ENCODE assay signal across 8 cellular contexts in genomic region chr9:73219985-73220626, GRCh38.
DNase-seq lines count a peak whose midpoint lies in the region; ATAC-seq and TF ChIP-seq lines count a peak whose summit lies in the region.

No MANE protein-coding gene starts in this region.

- no peak overlapping the region for H3K4ac ChIP-seq in IMR-90 (ENCODE audit: low read depth, low read length)

- POLR2A ChIA-PET in IMR-90 (lab: Charles Lee; ENCODE audit: unreplicated experiment) = no interaction called here

- no peak overlapping the region for H2AK5ac ChIP-seq in IMR-90 (ENCODE audit: low read depth, low read length)

- no peak for TF ChIP-seq CTCF in IMR-90 (conservative IDR thresholded peaks at IDR 0.05; ENCODE audit: low read depth, low read length)

- H2BK5ac ChIP-seq in IMR-90 (ENCODE audit: low read depth, low read length, poor library complexity, severe bottlenecking) = no peak overlapping the region

- H4K20me1 ChIP-seq in IMR-90 (ENCODE audit: insufficient read depth, low read length) = no peaks in the 10 kb centered on the region

- H2BK120ac ChIP-seq in IMR-90 (ENCODE audit: low read depth, low read length) = no peak overlapping the region

- intact Hi-C loops in IMR-90 (cut with micrococcal nuclease) = no loop called here

- ATAC-seq in GM18499 (IDR thresholded peaks at IDR 0.05; ENCODE audit: insufficient read depth, unreplicated experiment) = peak; percentile 82
- ATAC-seq in GM21529 (IDR thresholded peaks at IDR 0.05; ENCODE audit: unreplicated experiment) = peak; percentile 88
- ATAC-seq in IMR-90 (ENCODE audit: low read depth) = no peak

- no peak overlapping the region for H3K9ac ChIP-seq in IMR-90 (ENCODE audit: low read depth, low read length)

- no peak overlapping the region for H2AFZ ChIP-seq in IMR-90 (replicated peaks; ENCODE audit: low read length, poor library complexity)

- no peaks in the 10 kb centered on the region for H3K9me1 ChIP-seq in IMR-90 (ENCODE audit: insufficient read depth, low read length)

- H3K56ac ChIP-seq in IMR-90 (ENCODE audit: extremely low read depth, insufficient read depth, low read length) = no peak overlapping the region

- H4K8ac ChIP-seq in IMR-90 (ENCODE audit: low read depth in 2 of 2, low read length in 2 of 2) = no peak overlapping the region

- in situ Hi-C loops in IMR-90 (cut with MboI; ENCODE audit: low sequenced_read_pairs) = loop anchor here (25.0 kb wide), 1 partner anchor 1342 kb away; no protein-coding TSS in a partner anchor

- no peak overlapping the region for H3K27ac ChIP-seq in IMR-90 (ENCODE audit: insufficient read depth, low read length)

- no TSS peak for BruUV-seq in IMR-90 (replicated peaks; lab: Mats Ljungman, UMichigan)

- no peak overlapping the region for H4K5ac ChIP-seq in IMR-90 (ENCODE audit: low read depth, low read length)

- no peak overlapping the region for H3K4me3 ChIP-seq in IMR-90 (ENCODE audit: insufficient read depth, low read depth, low read length)

- no peaks in the 10 kb centered on the region for H3K79me1 ChIP-seq in IMR-90 (ENCODE audit: low read depth in 1 of 2, low read length in 2 of 2)

- H3K4me2 ChIP-seq in IMR-90 (ENCODE audit: low read depth, low read length) = no peak overlapping the region

- H3K27me3 ChIP-seq in IMR-90 (ENCODE audit: control insufficient read depth, insufficient read depth, low read length) = no peaks in the 10 kb centered on the region; the same call in 1 of the 2 replicates

- TF ChIP-seq POLR2A in IMR-90 (IDR thresholded peaks at IDR 0.05; ENCODE audit: low read depth, low read length) (no peak), erythroblast (IDR thresholded peaks at IDR 0.05; ENCODE audit: low read length) (no peak)

- WGBS in IMR-90 (ENCODE audit: extremely low coverage in 2 of 2, insufficient read length in 1 of 2), 2 experiments = no CpG with 5 or more reads among the region's 1 CpG

- no peak overlapping the region for H3K23ac ChIP-seq in IMR-90 (ENCODE audit: low read depth, low read length)

- DNase-seq in IMR-90 (peak; percentile 9), erythroblast (lab: John Stamatoyannopoulos, UW) (peak; percentile 1 to 18), NCI-H510A treated with DMSO at 0.1 percent for 48 hours (lab: John Stamatoyannopoulos, UW) (no peak), NCI-H1105 treated with DMSO at 0.1 percent for 48 hours (lab: John Stamatoyannopoulos, UW) (no peak), superior temporal gyrus (ENCODE audit: extremely low spot score) (no peak), mesenteric fat pad (ENCODE audit: low spot score) (no peak)

- no peaks in the 10 kb centered on the region for H3K36me3 ChIP-seq in IMR-90 (ENCODE audit: control insufficient read depth, insufficient read depth, low read length)

- no peak overlapping the region for H3K18ac ChIP-seq in IMR-90 (ENCODE audit: low read depth, low read length)

- dilution Hi-C loops in IMR-90 (cut with HindIII; ENCODE audit: low sequenced_read_pairs, unreplicated experiment) = no loop called here

- H2BK15ac ChIP-seq in IMR-90 (ENCODE audit: low read depth, low read length) = no peak overlapping the region

- H4K91ac ChIP-seq in IMR-90 (ENCODE audit: insufficient read depth, low read depth, low read length) = no peak overlapping the region

- H2BK20ac ChIP-seq in IMR-90 (ENCODE audit: low read depth, low read length) = no peak overlapping the region

- no peak overlapping the region for H2AK9ac ChIP-seq in IMR-90 (replicated peaks; ENCODE audit: low read depth, low read length, poor library complexity)

- TF ChIP-seq RAD21 in IMR-90 (IDR thresholded peaks at IDR 0.05; ENCODE audit: low read length) = no peak

- H3K14ac ChIP-seq in IMR-90 (replicated peaks; ENCODE audit: low read depth, low read length) = no peak overlapping the region

- no peaks in the 10 kb centered on the region for H3K9me3 ChIP-seq in IMR-90 (ENCODE audit: control insufficient read depth, insufficient read depth, low read length)

- CTCF ChIA-PET in IMR-90 (lab: Yijun Ruan, JAX) = no interaction called here

- no peaks in the 10 kb centered on the region for H3K4me1 ChIP-seq in IMR-90 (ENCODE audit: control insufficient read depth, insufficient read depth, low read length)

TF ChIP-seq in IMR-90, 13 proteins besides CTCF, POLR2A, EP300 and RAD21:
- TF ChIP-seq NFE2L2 (IDR thresholded peaks at IDR 0.05; ENCODE audit: low read depth, low read length) = no peak

Comparison
In these comparisons a context has a peak if more than half of its experiments do, and no peak if none do; other contexts are left out.
1. DNase-seq: peak in IMR-90 (single experiment) and erythroblast (2 of 2); none in NCI-H510A treated with DMSO at 0.1 percent for 48 hours (single experiment), NCI-H1105 treated with DMSO at 0.1 percent for 48 hours (single experiment), superior temporal gyrus (single experiment) and mesenteric fat pad (single experiment).